ENCODE assay signal across 8 cellular contexts in genomic region chr1:55257958-55258357, GRCh38. TPM values are rescaled to one million over a fixed set of nuclear protein-coding genes. Genes with fewer than 3 reads are reported as not detected.
DNase-seq lines count a peak whose midpoint lies in the region; ATAC-seq and TF ChIP-seq lines count a peak whose summit lies in the region.

No MANE protein-coding gene starts in this region.

- H3K9me2 ChIP-seq in Karpas-422 (replicated peaks; ENCODE audit: insufficient read depth, low read length), result no peaks in the 10 kb centered on the region

- H3K36me3 ChIP-seq in CD8-positive, alpha-beta memory T cell (ENCODE audit: insufficient read depth, low read length), result no peaks in the 10 kb centered on the region
- H3K36me3 ChIP-seq in upper lobe of right lung, result no peaks in the 10 kb centered on the region
- no peaks in the 10 kb centered on the region for H3K36me3 ChIP-seq in uterus
- no peaks in the 10 kb centered on the region for H3K36me3 ChIP-seq in Karpas-422 (ENCODE audit: insufficient read depth, low read length)

- no peaks in the 10 kb centered on the region for H3K9me3 ChIP-seq in CD8-positive, alpha-beta memory T cell (ENCODE audit: low read length)
- H3K9me3 ChIP-seq in upper lobe of right lung (no peaks in the 10 kb centered on the region), uterus (no peaks in the 10 kb centered on the region), Karpas-422 (ENCODE audit: low read length) (no peaks in the 10 kb centered on the region)

- TF ChIP-seq CTCF in upper lobe of right lung (IDR thresholded peaks at IDR 0.05) (no peak), uterus (IDR thresholded peaks at IDR 0.05) (no peak)

- H3K27ac ChIP-seq in CD8-positive, alpha-beta memory T cell (ENCODE audit: low read depth, low read length), result no peak overlapping the region
- no peak overlapping the region for H3K27ac ChIP-seq in upper lobe of right lung
- H3K27ac ChIP-seq in uterus, result no peak overlapping the region
- H3K27ac ChIP-seq in Karpas-422 (ENCODE audit: low read length), result no peak overlapping the region

- H3K36me3 Mint-ChIP-seq in CD8-positive, alpha-beta memory T cell, result no peaks in the 10 kb centered on the region

- intact Hi-C loops in upper lobe of right lung (cut with DNase I), result no loop called here
- intact Hi-C loops in uterus (cut with DNase I; ENCODE audit: low total_unique reads), result no loop called here

- H3K27me3 ChIP-seq in CD8-positive, alpha-beta memory T cell (ENCODE audit: insufficient read depth, low read length, poor library complexity, severe bottlenecking), result no peaks in the 10 kb centered on the region
- no peaks in the 10 kb centered on the region for H3K27me3 ChIP-seq in upper lobe of right lung
- H3K27me3 ChIP-seq in uterus, result no peaks in the 10 kb centered on the region
- H3K27me3 ChIP-seq in Karpas-422 (ENCODE audit: low read length), result no peaks in the 10 kb centered on the region

- no peak for ATAC-seq in upper lobe of right lung

- TF ChIP-seq POLR2A in uterus (IDR thresholded peaks at IDR 0.05), result no peak

- peak overlapping the region in 3 of 7 donors; percentile 2 to 48 (median 2) for H3K4me3 Mint-ChIP-seq in CD8-positive, alpha-beta memory T cell

- no peaks in the 10 kb centered on the region for H4K20me1 ChIP-seq in Karpas-422 (ENCODE audit: insufficient read depth, low read depth, low read length)

- H2AFZ ChIP-seq in Karpas-422 (ENCODE audit: low read length), result no peak overlapping the region

- H3K27me3 Mint-ChIP-seq in CD8-positive, alpha-beta memory T cell, result no peaks in the 10 kb centered on the region

- no peaks in the 10 kb centered on the region for H3K79me2 ChIP-seq in Karpas-422 (ENCODE audit: low read length)

- H3K4me1 ChIP-seq in CD8-positive, alpha-beta memory T cell (ENCODE audit: insufficient read depth, low read length), result peaks cover 10% of the 10 kb centered on the region
- H3K4me1 ChIP-seq in upper lobe of right lung (no peaks in the 10 kb centered on the region), uterus (no peaks in the 10 kb centered on the region), Karpas-422 (ENCODE audit: low read length) (peaks cover 4% of the 10 kb centered on the region; the same call in 1 of the 2 replicates)

- H3K9ac ChIP-seq in Karpas-422 (ENCODE audit: low read length), result no peak overlapping the region

- DNase-seq in CD8-positive, alpha-beta memory T cell, result peak; percentile 47 to 82 (median 73)
- DNase-seq in H4 (ENCODE audit: low spot score) (peak; percentile 31), T follicular helper cell (ENCODE audit: low read depth) (peak; percentile 22), NCI-H2171 treated with DMSO at 0.1 percent for 48 hours (lab: John Stamatoyannopoulos, UW) (no peak), upper lobe of right lung (no peak), uterus (no peak), Karpas-422 (no peak)
- peak; percentile 11 for DNase-seq in effector CD4-positive, alpha-beta T cell

- peaks cover 11 to 15% (median 12%) of the 10 kb centered on the region in 3 donors for H3K4me1 Mint-ChIP-seq in CD8-positive, alpha-beta memory T cell

- no peaks in the 10 kb centered on the region for H3K9me3 Mint-ChIP-seq in CD8-positive, alpha-beta memory T cell

- POLR2A ChIA-PET in CD8-positive, alpha-beta memory T cell (lab: Charles Lee), result no interaction called here

- no peak overlapping the region for H3K4me2 ChIP-seq in Karpas-422 (ENCODE audit: low read depth, low read length, poor library complexity, severe bottlenecking)

- no peak overlapping the region for H3K4me3 ChIP-seq in CD8-positive, alpha-beta memory T cell (ENCODE audit: low read length)
- no peak overlapping the region for H3K4me3 ChIP-seq in upper lobe of right lung
- no peak overlapping the region for H3K4me3 ChIP-seq in uterus
- H3K4me3 ChIP-seq in Karpas-422 (ENCODE audit: low read length), result no peak overlapping the region

- H3K27ac Mint-ChIP-seq in CD8-positive, alpha-beta memory T cell, result peak overlapping the region; percentile 23 to 84 (median 74)

- CTCF ChIA-PET in CD8-positive, alpha-beta memory T cell (lab: Charles Lee), result interaction anchor here (0.9 kb wide), 1 partner anchor 109 kb away, joined by 3 read pairs; no protein-coding TSS in a partner anchor

RNA-seq across cellular contexts. Expression of gene USP24, which starts 42.8 kb away (rescaled TPM):
- 10 to 100 TPM; 51.5 to 51.6 TPM for total RNA-seq in CD8-positive, alpha-beta memory T cell
- polyA plus RNA-seq in CD8-positive, alpha-beta memory T cell, result 7.5 TPM
- total RNA-seq in H4 (2014; rRNA removed; shearing (Covaris generic)), result 18.0 and 20.4 TPM in 2 replicates
- total RNA-seq in upper lobe of right lung (39.5 TPM), uterus (10 to 100 TPM; 14.9 to 66.1 (median 44.1) TPM)
- 53.9 and 89.8 TPM in 2 replicates for total RNA-seq in Karpas-422 (2014; rRNA removed; shearing (Covaris generic); ENCODE audit: low replicate concordance)

Comparison
In these comparisons a context has a peak if more than half of its experiments do, and no peak if none do; other contexts are left out.
1. DNase-seq: peak in CD8-positive, alpha-beta memory T cell (5 of 5), H4 (single experiment), T follicular helper cell (single experiment) and effector CD4-positive, alpha-beta T cell (single experiment); none in NCI-H2171 treated with DMSO at 0.1 percent for 48 hours (single experiment), upper lobe of right lung (single experiment), uterus (0 of 2) and Karpas-422 (single experiment).